ENCODE assay signal across 28 cellular contexts in the genomic region with DNA sequence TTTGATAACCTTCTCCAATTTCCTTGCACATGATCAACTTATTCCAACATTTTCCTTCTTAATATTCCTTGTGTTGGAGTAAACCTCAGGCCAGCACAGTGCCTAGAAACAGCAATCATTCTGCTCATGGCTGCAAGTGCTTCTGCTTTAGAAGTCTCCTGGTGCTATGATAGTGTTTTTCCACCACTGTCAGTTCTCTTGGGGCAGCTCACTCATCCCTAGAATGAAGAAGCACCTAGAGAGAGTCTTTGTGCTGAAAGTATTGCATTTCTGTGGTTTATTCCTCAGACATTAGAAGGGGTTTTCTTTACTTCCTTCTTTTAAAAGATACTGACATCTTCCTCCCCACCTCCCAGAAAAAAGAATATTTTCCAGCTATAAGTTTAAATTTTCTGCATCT.
"Had no signal": no experiment of that assay in that cellular context is flagged by ENCODE, and none has a peak within 500 bp of the region (broad histone marks: within the 10 kb centered on the region; RNA-seq: fewer than 3 reads in every experiment).

No MANE protein-coding gene starts in this region.

- DNase-seq: activated CD4-positive, alpha-beta memory T cell treated with anti-CD3 and anti-CD28 coated beads for 36 hours; activated CD4-positive, alpha-beta T cell treated with anti-CD3 and anti-CD28 coated beads for 36 hours; activated CD4-positive, alpha-beta T cell treated with anti-CD3 and anti-CD28 coated beads, Interleukin-2, amount 10 ng/mL, durations not matched to agents 24 days and 14 days; activated CD4-positive, CD25-positive, alpha-beta regulatory T cell; activated CD4-positive, CD25-positive, alpha-beta regulatory T cell treated with anti-CD3 and anti-CD28 coated beads, Interleukin-2, amount 50 U/mL, for 72 hours; activated CD8-positive, alpha-beta memory T cell treated with anti-CD3 and anti-CD28 coated beads, Interleukin-2, amount 10 ng/mL, durations not matched to agents 7 days and 5 days; activated CD8-positive, alpha-beta memory T cell treated with anti-CD3 and anti-CD28 coated beads, Interleukin-2, amount 50 U/mL, for 4 hours; activated CD8-positive, alpha-beta T cell treated with anti-CD3 and anti-CD28 coated beads, Interleukin-2, amount 10 ng/mL, durations not matched to agents 7 days and 5 days; activated gamma-delta T cell; activated naive CD4-positive, alpha-beta T cell; activated naive CD4-positive, alpha-beta T cell treated with anti-CD3 and anti-CD28 coated beads, Interleukin-2, amount 10 ng/mL, durations not matched to agents 7 days and 5 days; activated naive CD8-positive, alpha-beta T cell treated with anti-CD3 and anti-CD28 coated beads, Interleukin-2, amount 10 ng/mL, durations not matched to agents 7 days and 5 days; activated T-cell treated with anti-CD3 and anti-CD28 coated beads, Interleukin-2, amount 50 U/mL, for 24 hours; activated T-cell treated with anti-CD3 and anti-CD28 coated beads, Interleukin-2, amount 50 U/mL, for 72 hours; central memory CD4-positive, alpha-beta T cell; cerebellar nuclear complex; colonic mucosa; dorsolateral prefrontal cortex; effector memory CD4-positive, alpha-beta T cell; endodermal cell; foreskin keratinocyte; gastrocnemius medialis; glutamatergic neuron; heart left ventricle; T-helper 2 cell had no signal

- H3K4me3 Mint-ChIP-seq: activated CD4-positive, alpha-beta memory T cell treated with anti-CD3 and anti-CD28 coated beads for 36 hours; activated CD4-positive, alpha-beta T cell treated with anti-CD3 and anti-CD28 coated beads for 36 hours; activated CD4-positive, alpha-beta T cell treated with anti-CD3 and anti-CD28 coated beads, Interleukin-2, amount 10 ng/mL, durations not matched to agents 24 days and 14 days; activated CD8-positive, alpha-beta memory T cell treated with anti-CD3 and anti-CD28 coated beads, Interleukin-2, amount 10 ng/mL, durations not matched to agents 7 days and 5 days; activated CD8-positive, alpha-beta T cell treated with anti-CD3 and anti-CD28 coated beads, Interleukin-2, amount 10 ng/mL, durations not matched to agents 7 days and 5 days; activated naive CD4-positive, alpha-beta T cell treated with anti-CD3 and anti-CD28 coated beads, Interleukin-2, amount 10 ng/mL, durations not matched to agents 7 days and 5 days; activated naive CD8-positive, alpha-beta T cell treated with anti-CD3 and anti-CD28 coated beads, Interleukin-2, amount 10 ng/mL, durations not matched to agents 7 days and 5 days; activated T-cell treated with anti-CD3 and anti-CD28 coated beads, Interleukin-2, amount 50 U/mL, for 24 hours; activated T-cell treated with anti-CD3 and anti-CD28 coated beads, Interleukin-2, amount 50 U/mL, for 72 hours; brain; endodermal cell had no signal

- H3K36me3 Mint-ChIP-seq: activated CD4-positive, alpha-beta memory T cell treated with anti-CD3 and anti-CD28 coated beads for 36 hours; activated CD8-positive, alpha-beta memory T cell treated with anti-CD3 and anti-CD28 coated beads, Interleukin-2, amount 10 ng/mL, durations not matched to agents 7 days and 5 days; activated naive CD4-positive, alpha-beta T cell treated with anti-CD3 and anti-CD28 coated beads, Interleukin-2, amount 10 ng/mL, durations not matched to agents 7 days and 5 days; activated naive CD4-positive, alpha-beta T cell treated with anti-CD3 and anti-CD28 coated beads, Interleukin-2, amount 50 U/mL, for 72 hours; activated naive CD8-positive, alpha-beta T cell treated with anti-CD3 and anti-CD28 coated beads, Interleukin-2, amount 10 ng/mL, durations not matched to agents 7 days and 5 days; brain had no signal

- H3K27me3 Mint-ChIP-seq: activated CD4-positive, alpha-beta T cell treated with anti-CD3 and anti-CD28 coated beads, Interleukin-2, amount 10 ng/mL, durations not matched to agents 24 days and 14 days; activated CD8-positive, alpha-beta memory T cell treated with anti-CD3 and anti-CD28 coated beads, Interleukin-2, amount 10 ng/mL, durations not matched to agents 7 days and 5 days; activated naive CD4-positive, alpha-beta T cell treated with anti-CD3 and anti-CD28 coated beads, Interleukin-2, amount 10 ng/mL, durations not matched to agents 7 days and 5 days; activated naive CD8-positive, alpha-beta T cell treated with anti-CD3 and anti-CD28 coated beads, Interleukin-2, amount 10 ng/mL, durations not matched to agents 7 days and 5 days had no signal

- ATAC-seq: activated CD4-positive, alpha-beta T cell treated with anti-CD3 and anti-CD28 coated beads for 36 hours; activated CD8-positive, alpha-beta memory T cell treated with anti-CD3 and anti-CD28 coated beads, Interleukin-2, amount 10 ng/mL, durations not matched to agents 7 days and 5 days; activated CD8-positive, alpha-beta T cell treated with anti-CD3 and anti-CD28 coated beads, Interleukin-2, amount 10 ng/mL, durations not matched to agents 7 days and 5 days; activated naive CD4-positive, alpha-beta T cell treated with anti-CD3 and anti-CD28 coated beads, Interleukin-2, amount 50 U/mL, for 72 hours; activated T-cell treated with anti-CD3 and anti-CD28 coated beads, Interleukin-2, amount 50 U/mL, for 72 hours; esophagus mucosa; foreskin keratinocyte; gastrocnemius medialis; heart left ventricle had no signal

- H3K9me3 Mint-ChIP-seq: activated CD4-positive, alpha-beta T cell treated with anti-CD3 and anti-CD28 coated beads, Interleukin-2, amount 10 ng/mL, durations not matched to agents 24 days and 14 days; endodermal cell had no signal

- H3K27ac Mint-ChIP-seq: activated CD4-positive, alpha-beta memory T cell treated with anti-CD3 and anti-CD28 coated beads for 36 hours; activated CD4-positive, alpha-beta T cell treated with anti-CD3 and anti-CD28 coated beads for 36 hours; activated CD4-positive, alpha-beta T cell treated with anti-CD3 and anti-CD28 coated beads, Interleukin-2, amount 10 ng/mL, durations not matched to agents 24 days and 14 days; activated CD8-positive, alpha-beta memory T cell treated with anti-CD3 and anti-CD28 coated beads, Interleukin-2, amount 10 ng/mL, durations not matched to agents 7 days and 5 days; activated CD8-positive, alpha-beta T cell treated with anti-CD3 and anti-CD28 coated beads, Interleukin-2, amount 10 ng/mL, durations not matched to agents 7 days and 5 days; activated naive CD4-positive, alpha-beta T cell treated with anti-CD3 and anti-CD28 coated beads, Interleukin-2, amount 10 ng/mL, durations not matched to agents 7 days and 5 days; activated naive CD4-positive, alpha-beta T cell treated with anti-CD3 and anti-CD28 coated beads, Interleukin-2, amount 50 U/mL, for 72 hours; activated naive CD8-positive, alpha-beta T cell treated with anti-CD3 and anti-CD28 coated beads, Interleukin-2, amount 10 ng/mL, durations not matched to agents 7 days and 5 days; activated T-cell treated with anti-CD3 and anti-CD28 coated beads, Interleukin-2, amount 50 U/mL, for 24 hours; activated T-cell treated with anti-CD3 and anti-CD28 coated beads, Interleukin-2, amount 50 U/mL, for 72 hours; brain; endodermal cell had no signal

- H3K4me1 Mint-ChIP-seq: activated CD4-positive, alpha-beta T cell treated with anti-CD3 and anti-CD28 coated beads for 36 hours; activated CD4-positive, alpha-beta T cell treated with anti-CD3 and anti-CD28 coated beads, Interleukin-2, amount 10 ng/mL, durations not matched to agents 24 days and 14 days; activated CD8-positive, alpha-beta memory T cell treated with anti-CD3 and anti-CD28 coated beads, Interleukin-2, amount 10 ng/mL, durations not matched to agents 7 days and 5 days; activated naive CD4-positive, alpha-beta T cell treated with anti-CD3 and anti-CD28 coated beads, Interleukin-2, amount 10 ng/mL, durations not matched to agents 7 days and 5 days; activated naive CD8-positive, alpha-beta T cell treated with anti-CD3 and anti-CD28 coated beads, Interleukin-2, amount 10 ng/mL, durations not matched to agents 7 days and 5 days; brain; endodermal cell had no signal
